In genomic region chr2:159123786-159124185, GRCh38 we compare ENCODE assay signal across 12 cellular contexts.
A peak's percentile ranks its signal among the peaks of the same experiment; 100 is the strongest.
DNase-seq lines count a peak whose midpoint lies in the region; ATAC-seq, FAIRE-seq and TF ChIP-seq lines count a peak whose summit lies in the region.
"Had no signal": no experiment of that assay in that cellular context is flagged by ENCODE, and none has a peak within 500 bp of the region (broad histone marks: within the 10 kb centered on the region; RNA-seq: fewer than 3 reads in every experiment).

No MANE protein-coding gene starts in this region.

- peaks cover 83% of the 10 kb centered on the region for H3K79me2 ChIP-seq in mammary epithelial cell (ENCODE audit: insufficient read depth, low read length)

- H3K9me3 Mint-ChIP-seq in MCF 10A (ENCODE audit: unreplicated experiment) (no peaks in the 10 kb centered on the region), mesothelial cell of epicardium (no peaks in the 10 kb centered on the region)
- no peaks in the 10 kb centered on the region for H3K9me3 Mint-ChIP-seq in activated naive CD8-positive, alpha-beta T cell treated with anti-CD3 and anti-CD28 coated beads for 36 hours
- H3K9me3 Mint-ChIP-seq: activated CD4-positive, alpha-beta memory T cell treated with anti-CD3 and anti-CD28 coated beads, Interleukin-2, amount 10 ng/mL, durations not matched to agents 7 days and 5 days; neural crest cell had no signal

- dilution Hi-C loops in mammary epithelial cell (cut with HindIII; ENCODE audit: low sequenced_read_pairs), result no loop called here

- H3K4me1 ChIP-seq in mammary epithelial cell (ENCODE audit: insufficient read depth, low read length), result peaks cover 33% of the 10 kb centered on the region
- H3K4me1 ChIP-seq in transverse colon, result peaks cover 12 to 48% (median 29%) of the 10 kb centered on the region in 4 donors
- peaks cover 5 to 21% (median 11%) of the 10 kb centered on the region in 3 donors for H3K4me1 ChIP-seq in pancreas

- H3K9me3 ChIP-seq in mammary epithelial cell (replicated peaks; ENCODE audit: insufficient read depth, low read length), result no peaks in the 10 kb centered on the region
- no peaks in the 10 kb centered on the region for H3K9me3 ChIP-seq in transverse colon
- no peaks in the 10 kb centered on the region for H3K9me3 ChIP-seq in pancreas
- H3K9me3 ChIP-seq: tibial nerve had no signal

- no peak overlapping the region for H3K27ac ChIP-seq in mammary epithelial cell (ENCODE audit: insufficient read depth, low read depth, low read length)
- H3K27ac ChIP-seq in transverse colon, result peak overlapping the region; percentile 78 to 82 (median 79)
- H3K27ac ChIP-seq in pancreas, result peak overlapping the region in 2 of 4 donors; percentile 15 to 56

- DNase-seq in MCF 10A (ENCODE audit: unreplicated experiment) (no peak), mammary epithelial cell (no peak), mesothelial cell of epicardium (ENCODE audit: low spot score in 2 of 2, unreplicated experiment in 2 of 2) (no peak), transverse colon (no peak), SK-N-DZ (ENCODE audit: low spot score) (no peak), pancreas (no peak)
- no peak for DNase-seq in activated naive CD8-positive, alpha-beta T cell treated with anti-CD3 and anti-CD28 coated beads for 36 hours
- DNase-seq: activated CD4-positive, alpha-beta memory T cell treated with anti-CD3 and anti-CD28 coated beads, Interleukin-2, amount 10 ng/mL, durations not matched to agents 7 days and 5 days; DMS153 had no signal

- 98% methylated on average over 7 of the region's 9 CpGs for WGBS in mammary epithelial cell (ENCODE audit: low coverage, missing lambda C conversion rate)
- WGBS in transverse colon (ENCODE audit: low coverage in 1 of 2), 2 donors, result 65 to 82% methylated on average over 5 to 9 of the region's 9 CpGs
- WGBS in pancreas, 2 donors, result 91 to 93% methylated on average over 9 of the region's 9 CpGs

- H3K36me3 ChIP-seq in mammary epithelial cell (ENCODE audit: insufficient read depth, low read length), result no peaks in the 10 kb centered on the region
- H3K36me3 ChIP-seq in transverse colon, result no peaks in the 10 kb centered on the region
- no peaks in the 10 kb centered on the region for H3K36me3 ChIP-seq in pancreas
- H3K36me3 ChIP-seq: tibial nerve had no signal

- H3K27ac Mint-ChIP-seq in MCF 10A (ENCODE audit: low read depth, unreplicated experiment) (peak overlapping the region; percentile 2), mesothelial cell of epicardium (peak overlapping the region; percentile 97)
- peak overlapping the region; percentile 89 for H3K27ac Mint-ChIP-seq in activated naive CD8-positive, alpha-beta T cell treated with anti-CD3 and anti-CD28 coated beads for 36 hours
- H3K27ac Mint-ChIP-seq: activated CD4-positive, alpha-beta memory T cell treated with anti-CD3 and anti-CD28 coated beads, Interleukin-2, amount 10 ng/mL, durations not matched to agents 7 days and 5 days had no signal

- no peaks in the 10 kb centered on the region for H3K27me3 ChIP-seq in mammary epithelial cell (ENCODE audit: insufficient read depth, low read length)
- H3K27me3 ChIP-seq in transverse colon, result no peaks in the 10 kb centered on the region
- no peaks in the 10 kb centered on the region for H3K27me3 ChIP-seq in pancreas
- H3K27me3 ChIP-seq: tibial nerve had no signal

- TF ChIP-seq EP300 in transverse colon (IDR thresholded peaks at IDR 0.05; ENCODE audit: low read depth), result no peak

- in situ Hi-C loops in mammary epithelial cell (cut with MboI; ENCODE audit: low sequenced_read_pairs in 2 of 2) (loop anchor here (5.0 to 10.0 kb wide), 3 partner anchors 81 to 229 kb away; no protein-coding TSS in a partner anchor), transverse colon (cut with MboI; ENCODE audit: low pct_ligation_motif_present in 1 of 4, low pct_unique_long_range_greater_than_20kb in 1 of 4, low sequenced_read_pairs in 3 of 4) (loop anchor here in 1 of 4 donors (5.0 to 10.0 kb wide), 2 partner anchors 89 to 216 kb away; no protein-coding TSS in a partner anchor)

- CTCF ChIA-PET in MCF 10A (lab: Yijun Ruan, JAX), result interaction anchor here (0.6 to 3.9 kb wide), 7 partner anchors 10 to 221 kb away, joined by 3 to 33 read pairs (median 6); no protein-coding TSS in a partner anchor
- CTCF ChIA-PET in mammary epithelial cell (lab: Charles Lee; ENCODE audit: low non-redundant PET), result no interaction called here

- no peak for FAIRE-seq in pancreas (lab: Jason Lieb, UNC)

- H3K4me2 ChIP-seq in mammary epithelial cell (ENCODE audit: insufficient read depth, low read depth, low read length), result no peak overlapping the region

- H3K4me3 Mint-ChIP-seq in MCF 10A (ENCODE audit: unreplicated experiment), result no peak overlapping the region
- H3K4me3 Mint-ChIP-seq in activated naive CD8-positive, alpha-beta T cell treated with anti-CD3 and anti-CD28 coated beads for 36 hours, result no peak overlapping the region
- H3K4me3 Mint-ChIP-seq in mesothelial cell of epicardium, result no peak overlapping the region
- H3K4me3 Mint-ChIP-seq: activated CD4-positive, alpha-beta memory T cell treated with anti-CD3 and anti-CD28 coated beads, Interleukin-2, amount 10 ng/mL, durations not matched to agents 7 days and 5 days; neural crest cell had no signal

- TF ChIP-seq POLR2A in transverse colon (IDR thresholded peaks at IDR 0.05), result no peak

- H3K36me3 Mint-ChIP-seq in MCF 10A (ENCODE audit: insufficient read depth, unreplicated experiment) (peaks cover 13% of the 10 kb centered on the region), mesothelial cell of epicardium (peaks cover 12% of the 10 kb centered on the region)
- peaks cover 2% of the 10 kb centered on the region for H3K36me3 Mint-ChIP-seq in activated naive CD8-positive, alpha-beta T cell treated with anti-CD3 and anti-CD28 coated beads for 36 hours

- TF ChIP-seq CTCF in MCF 10A (IDR thresholded peaks at IDR 0.05; ENCODE audit: unreplicated experiment) (no peak), mammary epithelial cell (conservative IDR thresholded peaks at IDR 0.05 in 1 of 2, IDR thresholded peaks at IDR 0.05 in 1 of 2; ENCODE audit: extremely low read depth in 1 of 2, insufficient read depth in 1 of 2, low read depth in 1 of 2, low read length in 2 of 2) (no peak), mesothelial cell of epicardium (IDR thresholded peaks at IDR 0.05; ENCODE audit: unreplicated experiment) (no peak), transverse colon (IDR thresholded peaks at IDR 0.05) (no peak), pancreas (IDR thresholded peaks at IDR 0.05) (no peak)

- no peaks in the 10 kb centered on the region for H4K20me1 ChIP-seq in mammary epithelial cell (ENCODE audit: insufficient read depth, low read length)

- intact Hi-C loops in MCF 10A (cut with micrococcal nuclease) (no loop called here), mammary epithelial cell (cut with micrococcal nuclease) (no loop called here), transverse colon (cut with DNase I; ENCODE audit: low total_unique reads) (no loop called here), pancreas (cut with DNase I) (loop anchor here in 2 of 3 donors (5.0 to 10.0 kb wide), 2 partner anchors 221 to 229 kb away; no protein-coding TSS in a partner anchor)

- H3K4me1 Mint-ChIP-seq in MCF 10A (ENCODE audit: insufficient read depth, unreplicated experiment) (peaks cover 35% of the 10 kb centered on the region), mesothelial cell of epicardium (peaks cover 73% of the 10 kb centered on the region)
- H3K4me1 Mint-ChIP-seq in activated naive CD8-positive, alpha-beta T cell treated with anti-CD3 and anti-CD28 coated beads for 36 hours, result peaks cover 15% of the 10 kb centered on the region

- POLR2A ChIA-PET in MCF 10A (lab: Yijun Ruan, JAX), result interaction anchor here (0.7 to 1.8 kb wide), 6 partner anchors 10 to 230 kb away, joined by 3 to 5 read pairs (median 4); no protein-coding TSS in a partner anchor

- no peak overlapping the region for H2AFZ ChIP-seq in mammary epithelial cell (ENCODE audit: low read depth, low read length)

- no peak for ATAC-seq in HG02763 (IDR thresholded peaks at IDR 0.05; ENCODE audit: unreplicated experiment)
- no peak for ATAC-seq in pancreas

- no peak overlapping the region for H3K4me3 ChIP-seq in mammary epithelial cell (replicated peaks in 1 of 3; ENCODE audit: insufficient read depth in 1 of 3, low read depth in 2 of 3, low read length in 3 of 3)
- no peak overlapping the region for H3K4me3 ChIP-seq in transverse colon
- no peak overlapping the region for H3K4me3 ChIP-seq in pancreas
- H3K4me3 ChIP-seq: tibial nerve had no signal

- H3K27me3 Mint-ChIP-seq in MCF 10A (ENCODE audit: insufficient read depth, unreplicated experiment) (no peaks in the 10 kb centered on the region), mesothelial cell of epicardium (ENCODE audit: low read depth) (no peaks in the 10 kb centered on the region)
- no peaks in the 10 kb centered on the region for H3K27me3 Mint-ChIP-seq in activated naive CD8-positive, alpha-beta T cell treated with anti-CD3 and anti-CD28 coated beads for 36 hours
- H3K27me3 Mint-ChIP-seq: activated CD4-positive, alpha-beta memory T cell treated with anti-CD3 and anti-CD28 coated beads, Interleukin-2, amount 10 ng/mL, durations not matched to agents 7 days and 5 days had no signal

- BruUV-seq in MCF 10A (replicated peaks; lab: Mats Ljungman, UMichigan) (no TSS peak), mammary epithelial cell (replicated peaks; lab: Mats Ljungman, UMichigan) (no TSS peak)

- no peak overlapping the region for H3K9ac ChIP-seq in mammary epithelial cell (ENCODE audit: insufficient read depth, low read length)

Comparison
In these comparisons a context has a peak if more than half of its experiments do, and no peak if none do; other contexts are left out.
1. H3K27ac Mint-ChIP-seq: peak in every context shown above with its lines; median percentile 97 in mesothelial cell of epicardium; 89 in activated naive CD8-positive, alpha-beta T cell treated with anti-CD3 and anti-CD28 coated beads for 36 hours; 2 in MCF 10A.
2. intact Hi-C loops: an anchor here in pancreas (5.0 to 10.0 kb wide); none called in MCF 10A, mammary epithelial cell and transverse colon.